Comparison of ENCODE assay signal across 14 cellular contexts in the genomic region with DNA sequence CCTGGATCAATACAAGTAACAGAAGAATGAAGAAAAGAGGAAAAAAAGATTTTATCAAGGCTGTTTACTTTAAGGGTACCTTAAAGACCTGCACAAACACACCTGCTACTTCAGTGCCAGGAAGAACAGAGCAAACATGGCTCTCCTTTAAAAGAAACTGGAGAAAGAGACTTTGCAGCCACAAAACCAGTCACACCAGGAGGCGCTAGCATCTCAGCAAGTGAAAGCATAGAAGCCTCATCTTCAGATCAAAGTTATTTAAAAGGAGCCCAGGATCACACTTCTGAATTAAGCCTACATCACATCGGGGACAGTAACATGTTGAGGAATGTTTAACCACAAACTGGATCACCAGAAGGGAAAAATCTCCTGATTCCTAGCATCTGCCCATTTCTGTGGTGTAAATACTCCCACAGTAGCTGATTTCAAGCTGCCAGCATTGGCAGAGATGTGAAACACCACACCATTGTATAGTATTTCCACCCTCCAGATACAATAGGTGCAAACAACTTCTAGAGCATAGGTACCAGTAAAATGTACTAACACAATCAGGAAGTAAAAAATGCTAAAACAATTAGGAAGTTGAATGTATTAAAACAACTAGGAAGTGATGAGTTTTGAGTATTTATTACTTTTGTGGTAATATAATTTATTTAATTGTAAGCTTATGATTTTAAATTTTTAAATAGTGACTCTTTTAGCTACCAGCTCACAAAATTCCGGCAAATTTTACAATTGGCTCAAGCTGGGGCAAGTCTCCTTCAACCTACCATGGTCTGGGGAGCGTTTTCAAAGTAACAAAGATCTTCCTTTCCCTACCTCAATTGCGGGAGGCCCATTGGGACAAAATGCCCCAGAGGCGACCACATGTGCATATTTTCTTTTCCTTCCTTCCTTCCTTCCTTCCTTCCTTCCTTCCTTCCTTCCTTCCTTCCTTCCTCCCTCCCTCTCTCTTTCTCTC.
A peak's percentile ranks its signal among the peaks of the same experiment; 100 is the strongest.
DNase-seq lines count a peak whose midpoint lies in the region; ATAC-seq and TF ChIP-seq lines count a peak whose summit lies in the region.
"Had no signal": no experiment of that assay in that cellular context is flagged by ENCODE, and none has a peak within 500 bp of the region (broad histone marks: within the 10 kb centered on the region; RNA-seq: fewer than 3 reads in every experiment).

No MANE protein-coding gene starts in this region.

- peaks cover 4 to 15% (median 9%) of the 10 kb centered on the region in 4 donors for H3K4me1 Mint-ChIP-seq in naive thymus-derived CD8-positive, alpha-beta T cell
- H3K4me1 Mint-ChIP-seq: memory B cell had no signal

- peak; percentile 36; the same call in 1 of the 2 replicates for TF ChIP-seq CTCF in WI38 (IDR thresholded peaks at IDR 0.05; ENCODE audit: low read depth, low read length)

- DNase-seq in activated T-cell treated with anti-CD3 and anti-CD28 coated beads for 1 hour (ENCODE audit: low read depth) (peak; percentile 12), activated T-cell treated with anti-CD3 and anti-CD28 coated beads for 4 hours (no peak), KBM-7 (peak; percentile 5), islet precursor cell (no peak), OCI-M2 (lab: John Stamatoyannopoulos, UW; ENCODE audit: unreplicated experiment) (no peak)
- peak in 8 of 10 donors; percentile 17 to 59 (median 42) for DNase-seq in naive thymus-derived CD8-positive, alpha-beta T cell
- DNase-seq: central memory CD4-positive, alpha-beta T cell; NCI-H226; ovary had no signal

- POLR2A ChIA-PET in naive thymus-derived CD8-positive, alpha-beta T cell (lab: Charles Lee), result interaction anchor here (0.7 kb wide), 1 partner anchor 156 kb away, joined by 7 read pairs; no protein-coding TSS in a partner anchor

- H3K4me3 Mint-ChIP-seq in naive thymus-derived CD8-positive, alpha-beta T cell, result no peak overlapping the region
- H3K4me3 Mint-ChIP-seq: memory B cell had no signal

- H3K36me3 Mint-ChIP-seq in naive thymus-derived CD8-positive, alpha-beta T cell, result no peaks in the 10 kb centered on the region
- H3K36me3 Mint-ChIP-seq: memory B cell had no signal

- peak overlapping the region in 1 of 10 donors; percentile 43 for H3K27ac Mint-ChIP-seq in naive thymus-derived CD8-positive, alpha-beta T cell
- H3K27ac Mint-ChIP-seq: memory B cell had no signal

- ATAC-seq in naive thymus-derived CD8-positive, alpha-beta T cell, result peak in 1 of 2 donors; percentile 53
- ATAC-seq in GM19467 (IDR thresholded peaks at IDR 0.05; ENCODE audit: unreplicated experiment), result no peak
- ATAC-seq: Right ventricle myocardium inferior had no signal

- in situ Hi-C loops in KBM-7 (cut with MboI; ENCODE audit: low pct_unique_long_range_greater_than_20kb, low sequenced_read_pairs), result no loop called here

- no peak overlapping the region for H3K4me3 ChIP-seq in WI38 (ENCODE audit: low read depth, low read length)
- H3K4me3 ChIP-seq: ovary, vagina had no signal

- H3K9me3 Mint-ChIP-seq in naive thymus-derived CD8-positive, alpha-beta T cell, result no peaks in the 10 kb centered on the region
- H3K9me3 Mint-ChIP-seq: memory B cell had no signal

- H3K27me3 Mint-ChIP-seq in naive thymus-derived CD8-positive, alpha-beta T cell, result peaks cover 0 to 16% (median 4%) of the 10 kb centered on the region in 5 donors

Comparison
In these comparisons a context has a peak if more than half of its experiments do, and no peak if none do; other contexts are left out.
1. DNase-seq: peak in activated T-cell treated with anti-CD3 and anti-CD28 coated beads for 1 hour (single experiment), KBM-7 (single experiment) and naive thymus-derived CD8-positive, alpha-beta T cell (8 of 10); none in activated T-cell treated with anti-CD3 and anti-CD28 coated beads for 4 hours (single experiment), islet precursor cell (single experiment) and OCI-M2 (single experiment).